Comparison of ENCODE assay signal across 40 cellular contexts in the genomic region with DNA sequence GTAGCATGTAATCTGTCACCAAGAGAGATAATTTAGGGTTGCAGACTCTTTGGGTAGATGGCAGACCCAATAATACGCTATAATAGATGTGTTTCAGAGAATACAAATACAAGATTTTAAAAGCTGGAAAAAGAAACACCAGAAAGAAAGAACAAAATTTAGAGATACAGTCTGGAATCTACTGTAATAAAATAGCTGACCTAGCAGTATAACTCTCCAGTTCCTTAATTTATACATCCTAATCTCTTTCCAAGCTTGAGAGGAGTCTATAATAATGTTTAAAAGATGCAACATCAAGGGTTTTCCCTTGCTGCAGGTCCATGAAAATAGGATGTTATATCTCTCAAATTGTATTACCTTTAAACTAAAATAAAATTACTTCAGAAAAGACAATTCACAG. TPM values are rescaled to one million over a fixed set of nuclear protein-coding genes. Genes with fewer than 3 reads are reported as not detected.
"Had no signal": no experiment of that assay in that cellular context is flagged by ENCODE, and none has a peak within 500 bp of the region (broad histone marks: within the 10 kb centered on the region; RNA-seq: fewer than 3 reads in every experiment).

No MANE protein-coding gene starts in this region.

- H3K27me3 Mint-ChIP-seq: activated naive CD4-positive, alpha-beta T cell treated with anti-CD3 and anti-CD28 coated beads, Interleukin-2, amount 50 U/mL, for 24 hours; activated naive CD8-positive, alpha-beta T cell; activated naive CD8-positive, alpha-beta T cell treated with anti-CD3 and anti-CD28 coated beads for 36 hours; activated naive CD8-positive, alpha-beta T cell treated with anti-CD3 and anti-CD28 coated beads, Interleukin-2, amount 10 ng/mL, durations not matched to agents 7 days and 5 days; activated naive CD8-positive, alpha-beta T cell treated with anti-CD3 and anti-CD28 coated beads, Interleukin-2, amount 50 U/mL, for 24 hours; activated T-cell treated with anti-CD3 and anti-CD28 coated beads, Interleukin-2, amount 50 U/mL, for 24 hours; activated T-helper 17 cell treated with anti-CD3 and anti-CD28 coated beads, Interleukin-2, amount 50 U/mL, for 72 hours; brain; central memory CD8-positive, alpha-beta T cell had no signal

- H3K4me1 Mint-ChIP-seq: brain; central memory CD8-positive, alpha-beta T cell had no signal

- H3K27ac Mint-ChIP-seq: activated naive CD4-positive, alpha-beta T cell treated with anti-CD3 and anti-CD28 coated beads for 36 hours; activated naive CD4-positive, alpha-beta T cell treated with anti-CD3 and anti-CD28 coated beads, Interleukin-2, amount 50 U/mL, for 24 hours; activated naive CD4-positive, alpha-beta T cell treated with anti-CD3 and anti-CD28 coated beads, Interleukin-2, amount 50 U/mL, for 72 hours; activated naive CD8-positive, alpha-beta T cell; activated naive CD8-positive, alpha-beta T cell treated with anti-CD3 and anti-CD28 coated beads for 36 hours; activated naive CD8-positive, alpha-beta T cell treated with anti-CD3 and anti-CD28 coated beads, Interleukin-2, amount 10 ng/mL, durations not matched to agents 7 days and 5 days; activated naive CD8-positive, alpha-beta T cell treated with anti-CD3 and anti-CD28 coated beads, Interleukin-2, amount 50 U/mL, for 24 hours; activated T-cell treated with anti-CD3 and anti-CD28 coated beads, Interleukin-2, amount 50 U/mL, for 24 hours; activated T-cell treated with anti-CD3 and anti-CD28 coated beads, Interleukin-2, amount 50 U/mL, for 72 hours; activated T-helper 1 cell treated with anti-CD3 and anti-CD28 coated beads, Interleukin-12 subunit alpha, Interleukin-12 subunit beta, Interleukin-2, Interleukin-4 antibody, amounts not matched to agents 30 ng/mL and 10 ng/mL and 1 ng/mL, durations not matched to agents 14 hours and 24 hours and 36 hours; activated T-helper 17 cell treated with anti-CD3 and anti-CD28 coated beads, Interleukin-2, amount 50 U/mL, for 72 hours; activated T-helper 2 cell treated with anti-CD3 and anti-CD28 coated beads, Interferon-gamma antibody, Interleukin-2, Interleukin-4, amounts not matched to agents 10 μg/mL and 5 μg/mL and 100 μg/mL, durations not matched to agents 14 hours and 24 hours and 36 hours had no signal

- FAIRE-seq: astrocyte, bronchial epithelial cell had no signal

- H3K27ac ChIP-seq: adrenal gland, ascending aorta, body of pancreas, brain microvascular endothelial cell, breast epithelium, cardiac muscle cell had no signal

- H3K9me3 ChIP-seq: adrenal gland, ascending aorta, body of pancreas, breast epithelium had no signal

- H3K27me3 ChIP-seq: adrenal gland, ascending aorta, body of pancreas, brain microvascular endothelial cell, breast epithelium, cardiac muscle cell had no signal

- H3K36me3 ChIP-seq: adrenal gland, ascending aorta, brain microvascular endothelial cell, breast epithelium, cardiac muscle cell had no signal

- ATAC-seq: activated naive CD4-positive, alpha-beta T cell treated with anti-CD3 and anti-CD28 coated beads, Interleukin-2, amount 50 U/mL, for 72 hours; activated naive CD8-positive, alpha-beta T cell treated with anti-CD3 and anti-CD28 coated beads, Interleukin-2, amount 50 U/mL, for 24 hours; activated T-cell treated with anti-CD3 and anti-CD28 coated beads, Interleukin-2, amount 50 U/mL, for 4 hours; activated T-cell treated with anti-CD3 and anti-CD28 coated beads, Interleukin-2, amount 50 U/mL, for 72 hours; activated T-helper 17 cell treated with anti-CD3 and anti-CD28 coated beads, Interleukin-2, amount 50 U/mL, for 72 hours; body of pancreas had no signal

- DNase-seq: activated effector memory CD4-positive, alpha-beta T cell treated with anti-CD3 and anti-CD28 coated beads, Interleukin-2, amount 50 U/mL, for 16 hours; activated effector memory CD4-positive, alpha-beta T cell treated with Interleukin-2 at 50 U/mL for 16 hours; activated gamma-delta T cell; activated gamma-delta T cell treated with Interleukin-2 at 50 U/mL for 16 hours; activated naive CD4-positive, alpha-beta T cell; activated naive CD4-positive, alpha-beta T cell treated with anti-CD3 and anti-CD28 coated beads for 36 hours; activated naive CD4-positive, alpha-beta T cell treated with anti-CD3 and anti-CD28 coated beads, Interleukin-2, amount 50 U/mL, for 16 hours; activated naive CD4-positive, alpha-beta T cell treated with Interleukin-2 at 50 U/mL for 16 hours; activated naive CD8-positive, alpha-beta T cell treated with anti-CD3 and anti-CD28 coated beads for 36 hours; activated naive CD8-positive, alpha-beta T cell treated with anti-CD3 and anti-CD28 coated beads, Interleukin-2, amount 10 ng/mL, durations not matched to agents 7 days and 5 days; activated naive CD8-positive, alpha-beta T cell treated with anti-CD3 and anti-CD28 coated beads, Interleukin-2, amount 50 U/mL, for 24 hours; activated T-cell treated with anti-CD3 and anti-CD28 coated beads, Interleukin-2, amount 50 U/mL, for 1 hour; activated T-cell treated with anti-CD3 and anti-CD28 coated beads, Interleukin-2, amount 50 U/mL, for 24 hours; activated T-cell treated with anti-CD3 and anti-CD28 coated beads, Interleukin-2, amount 50 U/mL, for 4 hours; activated T-cell treated with anti-CD3 and anti-CD28 coated beads, Interleukin-2, amount 50 U/mL, for 48 hours; activated T-cell treated with anti-CD3 and anti-CD28 coated beads, Interleukin-2, amount 50 U/mL, for 72 hours; adrenal gland; amniotic stem cell; amygdala; anterior cingulate cortex; aorta; body of pancreas; brain microvascular endothelial cell; caudate nucleus; central memory CD4-positive, alpha-beta T cell; cerebellar nuclear complex had no signal

- H3K4me1 ChIP-seq: adrenal gland, ascending aorta, body of pancreas, breast epithelium had no signal

- H3K4me3 Mint-ChIP-seq: activated naive CD4-positive, alpha-beta T cell treated with anti-CD3 and anti-CD28 coated beads for 36 hours; activated naive CD4-positive, alpha-beta T cell treated with anti-CD3 and anti-CD28 coated beads, Interleukin-2, amount 50 U/mL, for 24 hours; activated naive CD8-positive, alpha-beta T cell; activated naive CD8-positive, alpha-beta T cell treated with anti-CD3 and anti-CD28 coated beads for 36 hours; activated naive CD8-positive, alpha-beta T cell treated with anti-CD3 and anti-CD28 coated beads, Interleukin-2, amount 10 ng/mL, durations not matched to agents 7 days and 5 days; activated naive CD8-positive, alpha-beta T cell treated with anti-CD3 and anti-CD28 coated beads, Interleukin-2, amount 50 U/mL, for 24 hours; activated T-cell treated with anti-CD3 and anti-CD28 coated beads, Interleukin-2, amount 50 U/mL, for 24 hours; activated T-cell treated with anti-CD3 and anti-CD28 coated beads, Interleukin-2, amount 50 U/mL, for 4 hours; activated T-cell treated with anti-CD3 and anti-CD28 coated beads, Interleukin-2, amount 50 U/mL, for 72 hours; activated T-helper 1 cell treated with anti-CD3 and anti-CD28 coated beads, Interleukin-12 subunit alpha, Interleukin-12 subunit beta, Interleukin-2, Interleukin-4 antibody, amounts not matched to agents 30 ng/mL and 10 ng/mL and 1 ng/mL, durations not matched to agents 14 hours and 24 hours and 36 hours; activated T-helper 17 cell treated with anti-CD3 and anti-CD28 coated beads, Interleukin-2, amount 50 U/mL, for 72 hours; brain; central memory CD8-positive, alpha-beta T cell had no signal

- H3K4me3 ChIP-seq: adrenal gland, ascending aorta, body of pancreas, breast epithelium, cardiac muscle cell had no signal

- H3K9me3 Mint-ChIP-seq: activated naive CD4-positive, alpha-beta T cell treated with anti-CD3 and anti-CD28 coated beads, Interleukin-2, amount 50 U/mL, for 24 hours; activated T-cell treated with anti-CD3 and anti-CD28 coated beads, Interleukin-2, amount 50 U/mL, for 24 hours; activated T-cell treated with anti-CD3 and anti-CD28 coated beads, Interleukin-2, amount 50 U/mL, for 4 hours; activated T-helper 17 cell treated with anti-CD3 and anti-CD28 coated beads, Interleukin-2, amount 50 U/mL, for 72 hours; central memory CD8-positive, alpha-beta T cell had no signal

RNA-seq across cellular contexts. Expression of a gene that starts 27.2 kb away (rescaled TPM):
- total RNA-seq: activated naive CD4-positive, alpha-beta T cell treated with anti-CD3 and anti-CD28 coated beads for 36 hours; activated naive CD4-positive, alpha-beta T cell treated with anti-CD3 and anti-CD28 coated beads, Interleukin-2, amount 50 U/mL, for 72 hours; activated naive CD8-positive, alpha-beta T cell treated with anti-CD3 and anti-CD28 coated beads for 36 hours; activated naive CD8-positive, alpha-beta T cell treated with anti-CD3 and anti-CD28 coated beads, Interleukin-2, amount 10 ng/mL, durations not matched to agents 7 days and 5 days; activated T-cell treated with anti-CD3 and anti-CD28 coated beads, Interleukin-2, amount 50 U/mL, for 4 hours; activated T-cell treated with anti-CD3 and anti-CD28 coated beads, Interleukin-2, amount 50 U/mL, for 72 hours; activated T-helper 1 cell treated with anti-CD3 and anti-CD28 coated beads, Interleukin-12 subunit alpha, Interleukin-12 subunit beta, Interleukin-2, Interleukin-4 antibody, amounts not matched to agents 30 ng/mL and 10 ng/mL and 1 ng/mL, durations not matched to agents 14 hours and 24 hours and 36 hours; activated T-helper 17 cell treated with anti-CD3 and anti-CD28 coated beads, Interleukin-2, amount 50 U/mL, for 72 hours; activated T-helper 2 cell treated with anti-CD3 and anti-CD28 coated beads, Interferon-gamma antibody, Interleukin-2, Interleukin-4, amounts not matched to agents 10 μg/mL and 5 μg/mL and 100 μg/mL, durations not matched to agents 14 hours and 24 hours and 36 hours; aorta; ascending aorta; astrocyte; body of pancreas; breast epithelium; chondrocyte had no signal
